ENCODE assay signal across 1 cellular context in the genomic region with DNA sequence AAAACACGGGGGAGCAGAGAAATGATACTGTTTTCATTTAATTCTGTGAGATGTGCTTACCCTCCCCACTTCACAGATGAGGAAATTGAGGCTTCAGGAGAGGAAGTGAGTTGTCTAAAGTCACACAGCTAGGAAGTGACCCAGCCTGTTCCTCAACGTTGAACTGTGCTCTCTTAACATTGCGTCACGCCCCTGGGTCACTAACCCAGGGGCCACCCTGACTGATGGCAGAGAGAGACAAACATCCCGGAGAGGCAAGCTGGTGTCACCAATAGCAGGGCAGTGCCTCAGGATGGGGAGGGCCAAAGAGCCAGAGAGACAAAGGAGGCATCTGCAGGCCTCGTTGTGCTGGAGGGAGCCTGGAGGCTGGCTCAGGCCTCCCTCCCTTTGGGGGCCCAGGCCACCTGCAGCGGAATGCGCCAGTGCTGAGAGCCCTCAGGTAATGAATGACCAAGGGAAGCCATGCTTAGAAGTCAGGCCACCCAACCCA.
TF ChIP-seq lines count a peak whose summit lies in the region.

No MANE protein-coding gene starts in this region.

TF ChIP-seq in HepG2, 621 proteins besides CTCF, POLR2A, EP300 and RAD21 (continued from another document and continues in another):
- TF ChIP-seq, protein P1, sequence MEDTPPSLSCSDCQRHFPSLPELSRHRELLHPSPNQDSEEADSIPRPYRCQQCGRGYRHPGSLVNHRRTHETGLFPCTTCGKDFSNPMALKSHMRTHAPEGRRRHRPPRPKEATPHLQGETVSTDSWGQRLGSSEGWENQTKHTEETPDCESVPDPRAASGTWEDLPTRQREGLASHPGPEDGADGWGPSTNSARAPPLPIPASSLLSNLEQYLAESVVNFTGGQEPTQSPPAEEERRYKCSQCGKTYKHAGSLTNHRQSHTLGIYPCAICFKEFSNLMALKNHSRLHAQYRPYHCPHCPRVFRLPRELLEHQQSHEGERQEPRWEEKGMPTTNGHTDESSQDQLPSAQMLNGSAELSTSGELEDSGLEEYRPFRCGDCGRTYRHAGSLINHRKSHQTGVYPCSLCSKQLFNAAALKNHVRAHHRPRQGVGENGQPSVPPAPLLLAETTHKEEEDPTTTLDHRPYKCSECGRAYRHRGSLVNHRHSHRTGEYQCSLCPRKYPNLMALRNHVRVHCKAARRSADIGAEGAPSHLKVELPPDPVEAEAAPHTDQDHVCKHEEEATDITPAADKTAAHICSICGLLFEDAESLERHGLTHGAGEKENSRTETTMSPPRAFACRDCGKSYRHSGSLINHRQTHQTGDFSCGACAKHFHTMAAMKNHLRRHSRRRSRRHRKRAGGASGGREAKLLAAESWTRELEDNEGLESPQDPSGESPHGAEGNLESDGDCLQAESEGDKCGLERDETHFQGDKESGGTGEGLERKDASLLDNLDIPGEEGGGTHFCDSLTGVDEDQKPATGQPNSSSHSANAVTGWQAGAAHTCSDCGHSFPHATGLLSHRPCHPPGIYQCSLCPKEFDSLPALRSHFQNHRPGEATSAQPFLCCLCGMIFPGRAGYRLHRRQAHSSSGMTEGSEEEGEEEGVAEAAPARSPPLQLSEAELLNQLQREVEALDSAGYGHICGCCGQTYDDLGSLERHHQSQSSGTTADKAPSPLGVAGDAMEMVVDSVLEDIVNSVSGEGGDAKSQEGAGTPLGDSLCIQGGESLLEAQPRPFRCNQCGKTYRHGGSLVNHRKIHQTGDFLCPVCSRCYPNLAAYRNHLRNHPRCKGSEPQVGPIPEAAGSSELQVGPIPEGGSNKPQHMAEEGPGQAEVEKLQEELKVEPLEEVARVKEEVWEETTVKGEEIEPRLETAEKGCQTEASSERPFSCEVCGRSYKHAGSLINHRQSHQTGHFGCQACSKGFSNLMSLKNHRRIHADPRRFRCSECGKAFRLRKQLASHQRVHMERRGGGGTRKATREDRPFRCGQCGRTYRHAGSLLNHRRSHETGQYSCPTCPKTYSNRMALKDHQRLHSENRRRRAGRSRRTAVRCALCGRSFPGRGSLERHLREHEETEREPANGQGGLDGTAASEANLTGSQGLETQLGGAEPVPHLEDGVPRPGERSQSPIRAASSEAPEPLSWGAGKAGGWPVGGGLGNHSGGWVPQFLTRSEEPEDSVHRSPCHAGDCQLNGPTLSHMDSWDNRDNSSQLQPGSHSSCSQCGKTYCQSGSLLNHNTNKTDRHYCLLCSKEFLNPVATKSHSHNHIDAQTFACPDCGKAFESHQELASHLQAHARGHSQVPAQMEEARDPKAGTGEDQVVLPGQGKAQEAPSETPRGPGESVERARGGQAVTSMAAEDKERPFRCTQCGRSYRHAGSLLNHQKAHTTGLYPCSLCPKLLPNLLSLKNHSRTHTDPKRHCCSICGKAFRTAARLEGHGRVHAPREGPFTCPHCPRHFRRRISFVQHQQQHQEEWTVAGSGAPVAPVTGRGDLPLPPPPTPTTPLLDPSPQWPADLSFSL (CRISPR knock-in tag; IDR thresholded peaks at IDR 0.05), result peak; percentile 72; the same call in 1 of the 2 replicates
- TF ChIP-seq MZF1 (CRISPR knock-in tag; IDR thresholded peaks at IDR 0.05; ENCODE audit: borderline replicate concordance) (peak; percentile 56; the same call in 1 of the 2 replicates), ZNF33B (CRISPR knock-in tag; IDR thresholded peaks at IDR 0.05) (peak; percentile 56; the same call in 1 of the 2 replicates), ZFP91 (CRISPR knock-in tag; IDR thresholded peaks at IDR 0.05; ENCODE audit: borderline replicate concordance) (0 out of 2 replicates have a peak, but pooled peaks have one; percentile 62), U2AF2 (IDR thresholded peaks at IDR 0.05; ENCODE audit: low read depth, low read length) (no peak), ZSCAN22 (CRISPR knock-in tag; IDR thresholded peaks at IDR 0.05) (no peak; the same call in 1 of the 2 replicates), ZNF772 (CRISPR knock-in tag; IDR thresholded peaks at IDR 0.05) (0 out of 2 replicates have a peak, but pooled peaks have one; percentile 5), LCORL (IDR thresholded peaks at IDR 0.05) (no peak), LCORL (CRISPR knock-in tag; IDR thresholded peaks at IDR 0.05) (peak; percentile 68), ZNF326 (CRISPR knock-in tag; IDR thresholded peaks at IDR 0.05; ENCODE audit: borderline replicate concordance) (no peak), MATR3 (CRISPR knock-in tag; IDR thresholded peaks at IDR 0.05) (no peak), ZNF547 (CRISPR knock-in tag; IDR thresholded peaks at IDR 0.05) (peak; percentile 84; the same call in 1 of the 2 replicates), ZNF7 (CRISPR knock-in tag; IDR thresholded peaks at IDR 0.05) (peak; percentile 66; the same call in 1 of the 2 replicates), ZSCAN21 (CRISPR knock-in tag; IDR thresholded peaks at IDR 0.05; ENCODE audit: borderline replicate concordance) (0 out of 2 replicates have a peak, but pooled peaks have one; percentile 43), GLI4 (CRISPR knock-in tag; IDR thresholded peaks at IDR 0.05; ENCODE audit: borderline replicate concordance) (peak; percentile 69; the same call in 1 of the 2 replicates), ZKSCAN1 (IDR thresholded peaks at IDR 0.05; ENCODE audit: low read length) (no peak), REL (CRISPR knock-in tag; conservative IDR thresholded peaks at IDR 0.05) (0 out of 2 replicates have a peak, but pooled peaks have one; percentile 40), SP4 (CRISPR knock-in tag; IDR thresholded peaks at IDR 0.05) (peak; percentile 49; the same call in 1 of the 2 replicates), CREB1 (IDR thresholded peaks at IDR 0.05) (peak; percentile 82), CREB1 (CRISPR knock-in tag; IDR thresholded peaks at IDR 0.05) (peak; percentile 82), TOPORS (CRISPR knock-in tag; IDR thresholded peaks at IDR 0.05) (0 out of 2 replicates have a peak, but pooled peaks have one; percentile 40), ZNF768 (CRISPR knock-in tag; IDR thresholded peaks at IDR 0.05) (peak; percentile 97), POGZ (CRISPR knock-in tag; IDR thresholded peaks at IDR 0.05) (peak; percentile 83), RBAK (CRISPR knock-in tag; IDR thresholded peaks at IDR 0.05) (peak; percentile 100), FOXO1 (CRISPR knock-in tag; IDR thresholded peaks at IDR 0.05) (peak; percentile 71), NKX3-1 (CRISPR knock-in tag; IDR thresholded peaks at IDR 0.05) (no peak), IKZF4 (CRISPR knock-in tag; IDR thresholded peaks at IDR 0.05; ENCODE audit: borderline replicate concordance, low read depth, not compliant biosample characterization) (peak; percentile 57), ZNF878 (CRISPR knock-in tag; IDR thresholded peaks at IDR 0.05) (peak; percentile 21; the same call in 1 of the 2 replicates), HNRNPL (IDR thresholded peaks at IDR 0.05; ENCODE audit: low read depth, low read length) (no peak), ZNF557 (CRISPR knock-in tag; IDR thresholded peaks at IDR 0.05) (no peak), MXD3 (CRISPR knock-in tag; IDR thresholded peaks at IDR 0.05) (no peak), ETV6 (CRISPR knock-in tag; conservative IDR thresholded peaks at IDR 0.05) (peak; percentile 84)
- TF ChIP-seq, protein P2, sequence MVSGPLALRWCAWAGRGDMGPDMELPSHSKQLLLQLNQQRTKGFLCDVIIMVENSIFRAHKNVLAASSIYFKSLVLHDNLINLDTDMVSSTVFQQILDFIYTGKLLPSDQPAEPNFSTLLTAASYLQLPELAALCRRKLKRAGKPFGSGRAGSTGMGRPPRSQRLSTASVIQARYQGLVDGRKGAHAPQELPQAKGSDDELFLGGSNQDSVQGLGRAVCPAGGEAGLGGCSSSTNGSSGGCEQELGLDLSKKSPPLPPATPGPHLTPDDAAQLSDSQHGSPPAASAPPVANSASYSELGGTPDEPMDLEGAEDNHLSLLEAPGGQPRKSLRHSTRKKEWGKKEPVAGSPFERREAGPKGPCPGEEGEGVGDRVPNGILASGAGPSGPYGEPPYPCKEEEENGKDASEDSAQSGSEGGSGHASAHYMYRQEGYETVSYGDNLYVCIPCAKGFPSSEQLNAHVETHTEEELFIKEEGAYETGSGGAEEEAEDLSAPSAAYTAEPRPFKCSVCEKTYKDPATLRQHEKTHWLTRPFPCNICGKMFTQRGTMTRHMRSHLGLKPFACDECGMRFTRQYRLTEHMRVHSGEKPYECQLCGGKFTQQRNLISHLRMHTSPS (CRISPR knock-in tag; IDR thresholded peaks at IDR 0.05; ENCODE audit: low read depth), result peak; percentile 73
- TF ChIP-seq, protein P3, sequence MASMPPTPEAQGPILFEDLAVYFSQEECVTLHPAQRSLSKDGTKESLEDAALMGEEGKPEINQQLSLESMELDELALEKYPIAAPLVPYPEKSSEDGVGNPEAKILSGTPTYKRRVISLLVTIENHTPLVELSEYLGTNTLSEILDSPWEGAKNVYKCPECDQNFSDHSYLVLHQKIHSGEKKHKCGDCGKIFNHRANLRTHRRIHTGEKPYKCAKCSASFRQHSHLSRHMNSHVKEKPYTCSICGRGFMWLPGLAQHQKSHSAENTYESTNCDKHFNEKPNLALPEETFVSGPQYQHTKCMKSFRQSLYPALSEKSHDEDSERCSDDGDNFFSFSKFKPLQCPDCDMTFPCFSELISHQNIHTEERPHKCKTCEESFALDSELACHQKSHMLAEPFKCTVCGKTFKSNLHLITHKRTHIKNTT (CRISPR knock-in tag; IDR thresholded peaks at IDR 0.05), result no peak
- TF ChIP-seq, protein P4, sequence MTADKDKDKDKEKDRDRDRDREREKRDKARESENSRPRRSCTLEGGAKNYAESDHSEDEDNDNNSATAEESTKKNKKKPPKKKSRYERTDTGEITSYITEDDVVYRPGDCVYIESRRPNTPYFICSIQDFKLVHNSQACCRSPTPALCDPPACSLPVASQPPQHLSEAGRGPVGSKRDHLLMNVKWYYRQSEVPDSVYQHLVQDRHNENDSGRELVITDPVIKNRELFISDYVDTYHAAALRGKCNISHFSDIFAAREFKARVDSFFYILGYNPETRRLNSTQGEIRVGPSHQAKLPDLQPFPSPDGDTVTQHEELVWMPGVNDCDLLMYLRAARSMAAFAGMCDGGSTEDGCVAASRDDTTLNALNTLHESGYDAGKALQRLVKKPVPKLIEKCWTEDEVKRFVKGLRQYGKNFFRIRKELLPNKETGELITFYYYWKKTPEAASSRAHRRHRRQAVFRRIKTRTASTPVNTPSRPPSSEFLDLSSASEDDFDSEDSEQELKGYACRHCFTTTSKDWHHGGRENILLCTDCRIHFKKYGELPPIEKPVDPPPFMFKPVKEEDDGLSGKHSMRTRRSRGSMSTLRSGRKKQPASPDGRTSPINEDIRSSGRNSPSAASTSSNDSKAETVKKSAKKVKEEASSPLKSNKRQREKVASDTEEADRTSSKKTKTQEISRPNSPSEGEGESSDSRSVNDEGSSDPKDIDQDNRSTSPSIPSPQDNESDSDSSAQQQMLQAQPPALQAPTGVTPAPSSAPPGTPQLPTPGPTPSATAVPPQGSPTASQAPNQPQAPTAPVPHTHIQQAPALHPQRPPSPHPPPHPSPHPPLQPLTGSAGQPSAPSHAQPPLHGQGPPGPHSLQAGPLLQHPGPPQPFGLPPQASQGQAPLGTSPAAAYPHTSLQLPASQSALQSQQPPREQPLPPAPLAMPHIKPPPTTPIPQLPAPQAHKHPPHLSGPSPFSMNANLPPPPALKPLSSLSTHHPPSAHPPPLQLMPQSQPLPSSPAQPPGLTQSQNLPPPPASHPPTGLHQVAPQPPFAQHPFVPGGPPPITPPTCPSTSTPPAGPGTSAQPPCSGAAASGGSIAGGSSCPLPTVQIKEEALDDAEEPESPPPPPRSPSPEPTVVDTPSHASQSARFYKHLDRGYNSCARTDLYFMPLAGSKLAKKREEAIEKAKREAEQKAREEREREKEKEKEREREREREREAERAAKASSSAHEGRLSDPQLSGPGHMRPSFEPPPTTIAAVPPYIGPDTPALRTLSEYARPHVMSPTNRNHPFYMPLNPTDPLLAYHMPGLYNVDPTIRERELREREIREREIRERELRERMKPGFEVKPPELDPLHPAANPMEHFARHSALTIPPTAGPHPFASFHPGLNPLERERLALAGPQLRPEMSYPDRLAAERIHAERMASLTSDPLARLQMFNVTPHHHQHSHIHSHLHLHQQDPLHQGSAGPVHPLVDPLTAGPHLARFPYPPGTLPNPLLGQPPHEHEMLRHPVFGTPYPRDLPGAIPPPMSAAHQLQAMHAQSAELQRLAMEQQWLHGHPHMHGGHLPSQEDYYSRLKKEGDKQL (CRISPR knock-in tag; IDR thresholded peaks at IDR 0.05; ENCODE audit: low read depth), result peak; percentile 85
- TF ChIP-seq, protein P5, sequence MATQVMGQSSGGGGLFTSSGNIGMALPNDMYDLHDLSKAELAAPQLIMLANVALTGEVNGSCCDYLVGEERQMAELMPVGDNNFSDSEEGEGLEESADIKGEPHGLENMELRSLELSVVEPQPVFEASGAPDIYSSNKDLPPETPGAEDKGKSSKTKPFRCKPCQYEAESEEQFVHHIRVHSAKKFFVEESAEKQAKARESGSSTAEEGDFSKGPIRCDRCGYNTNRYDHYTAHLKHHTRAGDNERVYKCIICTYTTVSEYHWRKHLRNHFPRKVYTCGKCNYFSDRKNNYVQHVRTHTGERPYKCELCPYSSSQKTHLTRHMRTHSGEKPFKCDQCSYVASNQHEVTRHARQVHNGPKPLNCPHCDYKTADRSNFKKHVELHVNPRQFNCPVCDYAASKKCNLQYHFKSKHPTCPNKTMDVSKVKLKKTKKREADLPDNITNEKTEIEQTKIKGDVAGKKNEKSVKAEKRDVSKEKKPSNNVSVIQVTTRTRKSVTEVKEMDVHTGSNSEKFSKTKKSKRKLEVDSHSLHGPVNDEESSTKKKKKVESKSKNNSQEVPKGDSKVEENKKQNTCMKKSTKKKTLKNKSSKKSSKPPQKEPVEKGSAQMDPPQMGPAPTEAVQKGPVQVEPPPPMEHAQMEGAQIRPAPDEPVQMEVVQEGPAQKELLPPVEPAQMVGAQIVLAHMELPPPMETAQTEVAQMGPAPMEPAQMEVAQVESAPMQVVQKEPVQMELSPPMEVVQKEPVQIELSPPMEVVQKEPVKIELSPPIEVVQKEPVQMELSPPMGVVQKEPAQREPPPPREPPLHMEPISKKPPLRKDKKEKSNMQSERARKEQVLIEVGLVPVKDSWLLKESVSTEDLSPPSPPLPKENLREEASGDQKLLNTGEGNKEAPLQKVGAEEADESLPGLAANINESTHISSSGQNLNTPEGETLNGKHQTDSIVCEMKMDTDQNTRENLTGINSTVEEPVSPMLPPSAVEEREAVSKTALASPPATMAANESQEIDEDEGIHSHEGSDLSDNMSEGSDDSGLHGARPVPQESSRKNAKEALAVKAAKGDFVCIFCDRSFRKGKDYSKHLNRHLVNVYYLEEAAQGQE (IDR thresholded peaks at IDR 0.05; ENCODE audit: borderline replicate concordance in 1 of 2, low read depth in 1 of 2, low read length in 2 of 2), result no peak
